ENCODE assay signal across 8 cellular contexts in genomic region chr3:15065550-15066007, GRCh38. TPM values are rescaled to one million over a fixed set of nuclear protein-coding genes. Genes with fewer than 3 reads are reported as not detected.
DNase-seq lines count a peak whose midpoint lies in the region; ATAC-seq lines count a peak whose summit lies in the region.

No MANE protein-coding gene starts in this region.

- H3K27ac Mint-ChIP-seq in activated T-cell treated with anti-CD3 and anti-CD28 coated beads, Interleukin-2, amount 50 U/mL, for 24 hours = peak overlapping the region; percentile 99
- H3K27ac Mint-ChIP-seq in activated naive CD8-positive, alpha-beta T cell treated with anti-CD3 and anti-CD28 coated beads, Interleukin-2, amount 10 ng/mL, durations not matched to agents 7 days and 5 days = no peak overlapping the region

- no peak for ATAC-seq in activated naive CD8-positive, alpha-beta T cell treated with anti-CD3 and anti-CD28 coated beads, Interleukin-2, amount 10 ng/mL, durations not matched to agents 7 days and 5 days (ENCODE audit: low read depth)
- ATAC-seq in HG03045 (IDR thresholded peaks at IDR 0.05; ENCODE audit: unreplicated experiment) = no peak

- H3K9me3 Mint-ChIP-seq in activated T-cell treated with anti-CD3 and anti-CD28 coated beads, Interleukin-2, amount 50 U/mL, for 24 hours = no peaks in the 10 kb centered on the region
- no peaks in the 10 kb centered on the region for H3K9me3 Mint-ChIP-seq in activated naive CD8-positive, alpha-beta T cell treated with anti-CD3 and anti-CD28 coated beads, Interleukin-2, amount 10 ng/mL, durations not matched to agents 7 days and 5 days

- no peak for DNase-seq in activated T-cell treated with anti-CD3 and anti-CD28 coated beads, Interleukin-2, amount 50 U/mL, for 24 hours
- no peak for DNase-seq in activated T-cell treated with anti-CD3 and anti-CD28 coated beads, Interleukin-2, amount 50 U/mL, for 48 hours
- DNase-seq in activated naive CD8-positive, alpha-beta T cell treated with anti-CD3 and anti-CD28 coated beads, Interleukin-2, amount 10 ng/mL, durations not matched to agents 7 days and 5 days = no peak
- no peak for DNase-seq in pons (ENCODE audit: low spot score)
- no peak for DNase-seq in activated CD8-positive, alpha-beta memory T cell treated with anti-CD3 and anti-CD28 coated beads, Interleukin-2, amount 50 U/mL, for 48 hours

- peaks cover 36% of the 10 kb centered on the region for H3K36me3 Mint-ChIP-seq in activated T-cell treated with anti-CD3 and anti-CD28 coated beads, Interleukin-2, amount 50 U/mL, for 24 hours (ENCODE audit: low read depth)
- H3K36me3 Mint-ChIP-seq in activated naive CD8-positive, alpha-beta T cell treated with anti-CD3 and anti-CD28 coated beads, Interleukin-2, amount 10 ng/mL, durations not matched to agents 7 days and 5 days = peaks cover 7% of the 10 kb centered on the region

- peak overlapping the region; percentile 85 for H3K27ac ChIP-seq in layer of hippocampus (ENCODE audit: low read depth, low read length)
- no peak overlapping the region for H3K27ac ChIP-seq in thymus (ENCODE audit: low read depth)

- H3K27me3 Mint-ChIP-seq in activated T-cell treated with anti-CD3 and anti-CD28 coated beads, Interleukin-2, amount 50 U/mL, for 24 hours = no peaks in the 10 kb centered on the region
- H3K27me3 Mint-ChIP-seq in activated naive CD8-positive, alpha-beta T cell treated with anti-CD3 and anti-CD28 coated beads, Interleukin-2, amount 10 ng/mL, durations not matched to agents 7 days and 5 days = peaks cover 2% of the 10 kb centered on the region

- peaks cover 30% of the 10 kb centered on the region for H3K4me1 Mint-ChIP-seq in activated T-cell treated with anti-CD3 and anti-CD28 coated beads, Interleukin-2, amount 50 U/mL, for 24 hours (ENCODE audit: low read depth)
- peaks cover 16% of the 10 kb centered on the region for H3K4me1 Mint-ChIP-seq in activated naive CD8-positive, alpha-beta T cell treated with anti-CD3 and anti-CD28 coated beads, Interleukin-2, amount 10 ng/mL, durations not matched to agents 7 days and 5 days

- peak overlapping the region; percentile 69 for H3K4me3 ChIP-seq in thymus (ENCODE audit: low read length)

- H3K27me3 ChIP-seq in layer of hippocampus (ENCODE audit: control insufficient read depth, insufficient read depth, low read length) = no peaks in the 10 kb centered on the region
- H3K27me3 ChIP-seq in thymus (ENCODE audit: control insufficient read depth, insufficient read depth) = no peaks in the 10 kb centered on the region

- no peaks in the 10 kb centered on the region for H3K9me3 ChIP-seq in thymus (ENCODE audit: control insufficient read depth)

- WGBS in thymus = 54% methylated on average over 16 of the region's 16 CpGs

- POLR2A ChIA-PET in activated naive CD8-positive, alpha-beta T cell treated with anti-CD3 and anti-CD28 coated beads, Interleukin-2, amount 10 ng/mL, durations not matched to agents 7 days and 5 days (lab: Charles Lee) = interaction anchor here (1.2 to 2.1 kb wide), 6 partner anchors 10 to 119 kb away, joined by 4 to 14 read pairs (median 7); partner anchors contain the start of gene RBSN

- H3K4me1 ChIP-seq in thymus (ENCODE audit: control insufficient read depth, insufficient read depth, low read length) = peaks cover 9% of the 10 kb centered on the region

- peak overlapping the region; percentile 98 for H3K4me3 Mint-ChIP-seq in activated T-cell treated with anti-CD3 and anti-CD28 coated beads, Interleukin-2, amount 50 U/mL, for 24 hours
- peak overlapping the region; percentile 95 for H3K4me3 Mint-ChIP-seq in activated naive CD8-positive, alpha-beta T cell treated with anti-CD3 and anti-CD28 coated beads, Interleukin-2, amount 10 ng/mL, durations not matched to agents 7 days and 5 days

- no peaks in the 10 kb centered on the region for H3K36me3 ChIP-seq in thymus (ENCODE audit: control insufficient read depth, insufficient read depth)

RNA-seq across cellular contexts. Expression of gene MRPS25, which starts 0.5 kb away (rescaled TPM):
- total RNA-seq in activated naive CD8-positive, alpha-beta T cell treated with anti-CD3 and anti-CD28 coated beads, Interleukin-2, amount 10 ng/mL, durations not matched to agents 7 days and 5 days = 10 to 100 TPM; 59.3 to 61.1 TPM
- 48.9 TPM for polyA plus RNA-seq in thymus

RNA-seq across cellular contexts. Expression of gene RBSN, which starts 33.4 kb away (rescaled TPM):
- total RNA-seq in activated naive CD8-positive, alpha-beta T cell treated with anti-CD3 and anti-CD28 coated beads, Interleukin-2, amount 10 ng/mL, durations not matched to agents 7 days and 5 days = 10 to 100 TPM; 21.3 to 21.8 TPM
- polyA plus RNA-seq in thymus = 8.7 TPM
